In the genomic region with DNA sequence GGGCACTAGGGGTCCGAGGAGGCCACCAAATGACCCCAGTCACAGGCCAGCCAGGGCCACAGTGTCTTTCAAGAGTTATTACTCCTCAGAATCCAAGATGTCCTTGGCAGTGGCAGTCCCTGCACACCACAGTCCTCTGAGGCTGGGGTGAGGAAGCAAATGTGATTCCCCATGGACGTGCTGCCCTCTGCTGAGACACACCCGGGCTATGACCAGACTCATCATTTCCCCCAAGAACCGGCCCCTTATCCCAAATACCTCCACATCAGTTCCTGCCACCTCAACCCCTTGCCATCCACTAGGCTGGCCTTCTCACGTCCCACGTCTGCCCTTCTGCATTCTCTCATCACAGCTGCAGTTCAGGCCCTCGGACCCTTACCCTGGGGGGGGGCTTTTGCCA, we compare ENCODE assay signal across 1 cellular context.
TF ChIP-seq lines count a peak whose summit lies in the region.

No MANE protein-coding gene starts in this region.

TF ChIP-seq in SK-N-SH treated with all-trans-retinoic acid at 6 μM for 48 hours, 23 proteins besides CTCF, POLR2A, EP300 and RAD21 (continued from another document):
- TF ChIP-seq ISL1 (CRISPR knock-in tag; IDR thresholded peaks at IDR 0.05) = no peak
- TF ChIP-seq, protein P1, sequence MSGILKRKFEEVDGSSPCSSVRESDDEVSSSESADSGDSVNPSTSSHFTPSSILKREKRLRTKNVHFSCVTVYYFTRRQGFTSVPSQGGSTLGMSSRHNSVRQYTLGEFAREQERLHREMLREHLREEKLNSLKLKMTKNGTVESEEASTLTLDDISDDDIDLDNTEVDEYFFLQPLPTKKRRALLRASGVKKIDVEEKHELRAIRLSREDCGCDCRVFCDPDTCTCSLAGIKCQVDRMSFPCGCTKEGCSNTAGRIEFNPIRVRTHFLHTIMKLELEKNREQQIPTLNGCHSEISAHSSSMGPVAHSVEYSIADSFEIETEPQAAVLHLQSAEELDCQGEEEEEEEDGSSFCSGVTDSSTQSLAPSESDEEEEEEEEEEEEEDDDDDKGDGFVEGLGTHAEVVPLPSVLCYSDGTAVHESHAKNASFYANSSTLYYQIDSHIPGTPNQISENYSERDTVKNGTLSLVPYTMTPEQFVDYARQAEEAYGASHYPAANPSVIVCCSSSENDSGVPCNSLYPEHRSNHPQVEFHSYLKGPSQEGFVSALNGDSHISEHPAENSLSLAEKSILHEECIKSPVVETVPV (CRISPR knock-in tag; IDR thresholded peaks at IDR 0.05) = no peak
- TF ChIP-seq ARNTL (CRISPR knock-in tag; IDR thresholded peaks at IDR 0.05; ENCODE audit: borderline replicate concordance, low read depth) = no peak
- TF ChIP-seq PPARA (CRISPR knock-in tag; IDR thresholded peaks at IDR 0.05; ENCODE audit: borderline replicate concordance) = no peak
